ENCODE assay signal across 8 cellular contexts in the genomic region with DNA sequence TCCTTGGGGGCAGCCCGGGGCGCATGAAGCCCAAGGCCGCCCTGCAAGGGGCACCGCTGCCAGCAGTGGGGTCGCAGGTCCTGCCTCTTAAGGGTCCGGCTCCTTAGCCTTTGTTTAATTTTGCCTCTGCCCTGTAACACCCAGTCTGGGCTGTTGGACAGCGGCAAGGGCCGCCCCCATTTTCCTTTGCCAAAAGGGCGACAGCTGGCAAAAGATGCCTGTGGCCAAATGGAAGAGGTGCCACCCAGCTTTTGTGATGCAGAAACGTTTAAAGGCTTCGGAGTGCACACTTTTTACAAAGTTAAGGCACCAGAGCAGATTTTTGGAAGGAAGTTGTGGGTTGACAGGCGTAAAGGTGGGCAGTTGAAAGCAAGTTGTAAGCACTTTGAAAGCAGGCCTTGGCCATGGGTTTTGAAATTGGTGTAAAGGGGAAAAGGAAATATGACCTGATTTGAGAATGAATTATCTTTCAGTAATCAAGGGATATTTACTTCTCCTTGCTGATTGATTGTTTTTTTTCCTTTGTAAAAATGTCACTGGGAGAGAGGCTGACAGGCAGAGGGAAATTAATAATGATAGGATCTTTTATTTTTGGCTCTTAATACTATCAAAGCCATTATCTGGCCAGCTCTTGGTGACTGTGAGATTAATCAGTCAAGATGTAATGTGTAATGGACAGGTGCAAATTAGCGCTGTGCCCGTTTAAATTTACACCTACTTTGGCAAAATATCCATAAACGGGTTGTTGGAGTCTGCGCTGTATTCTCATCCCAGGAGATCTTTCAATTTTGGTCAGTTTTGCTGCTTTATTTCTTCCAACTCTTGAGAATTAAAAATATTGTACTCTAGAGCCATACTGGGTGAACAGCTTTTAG. TPM values are rescaled to one million over a fixed set of nuclear protein-coding genes. Genes with fewer than 3 reads are reported as not detected.
DNase-seq lines count a peak whose midpoint lies in the region; ATAC-seq, FAIRE-seq and TF ChIP-seq lines count a peak whose summit lies in the region.

No MANE protein-coding gene starts in this region.

- no peaks in the 10 kb centered on the region for H3K27me3 ChIP-seq in CD4-positive, alpha-beta T cell (ENCODE audit: control insufficient read depth, insufficient read depth, low read length)
- no peaks in the 10 kb centered on the region for H3K27me3 ChIP-seq in PC-3 (ENCODE audit: low read length)
- H3K27me3 ChIP-seq in heart left ventricle: no peaks in the 10 kb centered on the region
- H3K27me3 ChIP-seq in ovary: no peaks in the 10 kb centered on the region
- no peaks in the 10 kb centered on the region for H3K27me3 ChIP-seq in vagina

- H3K27ac Mint-ChIP-seq in CD4-positive, alpha-beta T cell: no peak overlapping the region

- TSS peak; percentile 47 for BruUV-seq in PC-3 (replicated peaks; lab: Mats Ljungman, UMichigan)

- H3K36me3 Mint-ChIP-seq in CD4-positive, alpha-beta T cell (ENCODE audit: low read depth): peaks cover 5% of the 10 kb centered on the region

- no peaks in the 10 kb centered on the region; the same call in 1 of the 2 replicates for H4K20me1 ChIP-seq in PC-3 (ENCODE audit: low read length)

- peak overlapping the region; percentile 86 for H2AFZ ChIP-seq in PC-3 (ENCODE audit: low read length)

- H3K36me3 ChIP-seq in PC-3 (ENCODE audit: low read depth, low read length) (no peaks in the 10 kb centered on the region), heart left ventricle (no peaks in the 10 kb centered on the region), ovary (no peaks in the 10 kb centered on the region), vagina (no peaks in the 10 kb centered on the region)

- no peaks in the 10 kb centered on the region for H3K9me3 ChIP-seq in CD4-positive, alpha-beta T cell (ENCODE audit: control insufficient read depth, low read length)
- H3K9me3 ChIP-seq in PC-3 (ENCODE audit: low read length): no peaks in the 10 kb centered on the region
- no peaks in the 10 kb centered on the region for H3K9me3 ChIP-seq in heart left ventricle
- no peaks in the 10 kb centered on the region for H3K9me3 ChIP-seq in ovary
- no peaks in the 10 kb centered on the region for H3K9me3 ChIP-seq in vagina

- peaks cover 56% of the 10 kb centered on the region for H3K4me1 Mint-ChIP-seq in CD4-positive, alpha-beta T cell (ENCODE audit: low read depth)

- H3K4me1 ChIP-seq in PC-3 (ENCODE audit: insufficient read depth, low read length): peaks cover 32% of the 10 kb centered on the region
- peaks cover 0 to 54% (median 29%) of the 10 kb centered on the region in 12 donors for H3K4me1 ChIP-seq in heart left ventricle
- peaks cover 5% of the 10 kb centered on the region for H3K4me1 ChIP-seq in ovary (ENCODE audit: insufficient read depth)
- peaks cover 31% of the 10 kb centered on the region for H3K4me1 ChIP-seq in vagina

- H3K79me2 ChIP-seq in PC-3 (ENCODE audit: low read length): peaks cover 54% of the 10 kb centered on the region

- peak; percentile 5 to 42 (median 14) for DNase-seq in CD4-positive, alpha-beta T cell
- DNase-seq in HTR-8/SVneo (ENCODE audit: insufficient read length, low spot score): peak; percentile 13
- DNase-seq in PC-3: peak; percentile 56
- peak; percentile 21 for DNase-seq in activated naive CD4-positive, alpha-beta T cell treated with anti-CD3 and anti-CD28 coated beads, Interleukin-2, amount 50 U/mL, for 16 hours
- DNase-seq in heart left ventricle: peak in 3 of 5 donors; percentile 27 to 35 (median 33)
- peak in 3 of 5 donors; percentile 53 to 64 (median 61) for DNase-seq in ovary
- no peak for DNase-seq in vagina (ENCODE audit: extremely low spot score in 2 of 2)

- FAIRE-seq in HTR-8/SVneo (lab: Jason Lieb, UNC): no peak

- peak overlapping the region; percentile 89 for H3K4me2 ChIP-seq in PC-3 (ENCODE audit: low read length)

- H3K4me3 Mint-ChIP-seq in CD4-positive, alpha-beta T cell: peak overlapping the region; percentile 81

- peak; percentile 28 for ATAC-seq in CD4-positive, alpha-beta T cell (ENCODE audit: poor library complexity)
- peak; percentile 2 for ATAC-seq in GM19468 (IDR thresholded peaks at IDR 0.05; ENCODE audit: extremely low read depth, unreplicated experiment)
- peak; percentile 42 for ATAC-seq in PC-3
- peak; percentile 30 to 53 (median 44) for ATAC-seq in heart left ventricle

- peak overlapping the region; percentile 95 for H3K9ac ChIP-seq in PC-3 (ENCODE audit: low read length)

- H3K4me3 ChIP-seq in PC-3 (ENCODE audit: low read length): peak overlapping the region; percentile 88
- peak overlapping the region; percentile 78 to 98 (median 90) for H3K4me3 ChIP-seq in heart left ventricle
- peak overlapping the region; percentile 50 for H3K4me3 ChIP-seq in ovary
- H3K4me3 ChIP-seq in vagina: peak overlapping the region; percentile 80 to 92

- peak overlapping the region; percentile 73 for H3K27ac ChIP-seq in CD4-positive, alpha-beta T cell (ENCODE audit: low read depth, low read length)
- peak overlapping the region; percentile 80 for H3K27ac ChIP-seq in PC-3 (ENCODE audit: low read length)
- H3K27ac ChIP-seq in heart left ventricle: peak overlapping the region; percentile 89 to 98 (median 93)
- H3K27ac ChIP-seq in ovary: peak overlapping the region; percentile 95 to 96
- H3K27ac ChIP-seq in vagina: peak overlapping the region; percentile 97

- POLR2A ChIA-PET in CD4-positive, alpha-beta T cell (lab: Charles Lee): no interaction called here
- POLR2A ChIA-PET in PC-3 (lab: Charles Lee; ENCODE audit: unreplicated experiment): no interaction called here

- no peaks in the 10 kb centered on the region for H3K9me3 Mint-ChIP-seq in CD4-positive, alpha-beta T cell

- no peaks in the 10 kb centered on the region for H3K9me2 ChIP-seq in PC-3 (replicated peaks; ENCODE audit: low read length)

- H3K27me3 Mint-ChIP-seq in CD4-positive, alpha-beta T cell: no peaks in the 10 kb centered on the region

- no peak for TF ChIP-seq EP300 in ovary (IDR thresholded peaks at IDR 0.05)

- TF ChIP-seq CTCF in CD4-positive, alpha-beta T cell (IDR thresholded peaks at IDR 0.05): no peak
- TF ChIP-seq CTCF in PC-3 (conservative IDR thresholded peaks at IDR 0.05; ENCODE audit: low read depth, low read length) (no peak), heart left ventricle (IDR thresholded peaks at IDR 0.05) (no peak), ovary (IDR thresholded peaks at IDR 0.05) (no peak), vagina (IDR thresholded peaks at IDR 0.05) (no peak)

- intact Hi-C loops in CD4-positive, alpha-beta T cell (cut with DNase I, micrococcal nuclease): loop anchor here (10.0 kb wide), 2 partner anchors 144 to 1386 kb away; partner anchors contain the start of gene SGCE (in 1 of the 2)
- intact Hi-C loops in PC-3 (cut with micrococcal nuclease): loop anchor here (2.0 kb wide), 3 partner anchors 62 to 146 kb away; partner anchors contain the start of gene SGCE
- intact Hi-C loops in heart left ventricle (cut with DNase I): loop anchor here in 4 of 10 donors (2.0 to 10.0 kb wide), 4 partner anchors 59 to 226 kb away; partner anchors contain the start of gene SGCE (in 2 of the 4)
- intact Hi-C loops in ovary (cut with DNase I): no loop called here
- intact Hi-C loops in vagina (cut with DNase I): no loop called here

- CTCF ChIA-PET in CD4-positive, alpha-beta T cell (lab: Charles Lee): no interaction called here
- CTCF ChIA-PET in PC-3 (lab: Charles Lee): no interaction called here

- no peaks in the 10 kb centered on the region for H3F3A ChIP-seq in PC-3 (ENCODE audit: low read length, unreplicated experiment)

- 16 to 26% (median 17%) methylated on average over 13 to 16 of the region's 16 CpGs for WGBS in heart left ventricle, 4 donors
- 17 to 22% (median 19%) methylated on average over 16 of the region's 16 CpGs for WGBS in ovary, 3 donors

- TF ChIP-seq POLR2A in heart left ventricle (IDR thresholded peaks at IDR 0.05): no peak
- TF ChIP-seq POLR2A in ovary (IDR thresholded peaks at IDR 0.05): no peak
- TF ChIP-seq POLR2A in vagina (IDR thresholded peaks at IDR 0.05): no peak

RNA-seq across cellular contexts. Expression of gene CASD1, which starts 1.2 kb away (rescaled TPM):
- 10 to 100 TPM; 16.5 to 21.9 TPM for total RNA-seq in CD4-positive, alpha-beta T cell
- total RNA-seq in PC-3 (2014; rRNA removed) (9.3 and 9.6 TPM in 2 replicates), heart left ventricle (10 to 100 TPM; 14.3 to 24.3 (median 17.2) TPM), ovary (10 to 100 TPM; 19.4 to 32.1 (median 25.2) TPM), vagina (17.7 TPM)
- polyA plus RNA-seq in heart left ventricle (10 to 100 TPM in 1 of 2 donors, 1 to 10 TPM in 1; 9.5 to 12.1 TPM), ovary (10 to 100 TPM; 16.7 to 19.4 TPM)

Comparison
In these comparisons a context has a peak if more than half of its experiments do, and no peak if none do; other contexts are left out.
1. DNase-seq: peak in CD4-positive, alpha-beta T cell (10 of 10), HTR-8/SVneo (single experiment), PC-3 (single experiment), activated naive CD4-positive, alpha-beta T cell treated with anti-CD3 and anti-CD28 coated beads, Interleukin-2, amount 50 U/mL, for 16 hours (single experiment), heart left ventricle (3 of 5) and ovary (3 of 5); none in vagina (0 of 2).
2. intact Hi-C loops: an anchor here in CD4-positive, alpha-beta T cell (10.0 kb wide) and PC-3 (2.0 kb wide); none called in ovary and vagina.
3. Peak in every context shown above with its lines, with median percentiles within 50 percentile points of each other: ATAC-seq, H3K27ac ChIP-seq and H3K4me3 ChIP-seq.